8 cellular contexts compared by ENCODE assay signal in genomic region chr1:228415853-228416216, GRCh38. TPM values are rescaled to one million over a fixed set of nuclear protein-coding genes. Genes with fewer than 3 reads are reported as not detected.
DNase-seq lines count a peak whose midpoint lies in the region; ATAC-seq, FAIRE-seq and TF ChIP-seq lines count a peak whose summit lies in the region.

No MANE protein-coding gene starts in this region.

- FAIRE-seq in endothelial cell of umbilical vein (lab: Jason Lieb, UNC), result no peak

- H3K9ac ChIP-seq in NT2/D1 (ENCODE audit: insufficient read length, low read depth), result peak overlapping the region; percentile 88
- H3K9ac ChIP-seq in endothelial cell of umbilical vein (replicated peaks; ENCODE audit: extremely low read depth, insufficient read depth, low read length), result no peak overlapping the region
- peak overlapping the region; percentile 86 for H3K9ac ChIP-seq in neuronal stem cell (ENCODE audit: low read depth, low read length, poor library complexity)

- no peak overlapping the region for H3K4ac ChIP-seq in neuronal stem cell (ENCODE audit: low read length)

- H2BK12ac ChIP-seq in neuronal stem cell (ENCODE audit: low read length), result no peak overlapping the region

- peak overlapping the region; percentile 78 for H4K8ac ChIP-seq in neuronal stem cell (ENCODE audit: low read depth, low read length)

- TF ChIP-seq CTCF in AG10803 (conservative IDR thresholded peaks at IDR 0.05; ENCODE audit: low read length) (no peak), endothelial cell of umbilical vein (IDR thresholded peaks at IDR 0.05; ENCODE audit: extremely low read depth in 1 of 2, insufficient read depth in 1 of 2, low read depth in 1 of 2, low read length in 2 of 2) (no peak)

- H2AFZ ChIP-seq in endothelial cell of umbilical vein (ENCODE audit: low read depth, low read length) (no peak overlapping the region), neuronal stem cell (ENCODE audit: low read length) (no peak overlapping the region)

- DNase-seq in AG10803 (ENCODE audit: low read depth) (no peak), NT2/D1 (ENCODE audit: low read depth, low spot score) (no peak), endothelial cell of umbilical vein (ENCODE audit: low read depth, low spot score) (no peak), neuronal stem cell (ENCODE audit: low spot score) (no peak), left lobe of liver (ENCODE audit: low spot score) (no peak), NCI-H2081 (lab: John Stamatoyannopoulos, UW) (no peak), DMS153 treated with DMSO at 0.1 percent for 48 hours (lab: John Stamatoyannopoulos, UW; ENCODE audit: unreplicated experiment) (no peak)
- no peak for DNase-seq in activated CD4-positive, CD25-positive, alpha-beta regulatory T cell (lab: John Stamatoyannopoulos, UW)

- BruUV-seq in endothelial cell of umbilical vein (replicated peaks; lab: Mats Ljungman, UMichigan), result no TSS peak

- CTCF ChIA-PET in endothelial cell of umbilical vein (lab: Charles Lee), result interaction anchor here (1.0 kb wide), 1 partner anchor 22 kb away, joined by 3 read pairs; no protein-coding TSS in a partner anchor

- no peak overlapping the region for H2AK5ac ChIP-seq in neuronal stem cell (ENCODE audit: low read depth, low read length)

- no peak overlapping the region for H4K91ac ChIP-seq in neuronal stem cell (ENCODE audit: low read depth, low read length, poor library complexity)

- H3K9me1 ChIP-seq in endothelial cell of umbilical vein (replicated peaks; ENCODE audit: control insufficient read depth, extremely low read depth, insufficient read depth, low read length), result no peaks in the 10 kb centered on the region

- H3K36me3 ChIP-seq in NT2/D1 (ENCODE audit: insufficient read depth, insufficient read length, low read length), result peaks cover 22% of the 10 kb centered on the region
- no peaks in the 10 kb centered on the region for H3K36me3 ChIP-seq in endothelial cell of umbilical vein (ENCODE audit: control insufficient read depth in 2 of 2, extremely low read depth in 1 of 2, insufficient read depth in 2 of 2, low read length in 2 of 2)
- peaks cover 10 to 11% of the 10 kb centered on the region in 2 donors for H3K36me3 ChIP-seq in neuronal stem cell (replicated peaks in 1 of 2; ENCODE audit: control insufficient read depth in 2 of 2, insufficient read depth in 2 of 2, low read length in 2 of 2)

- WGBS in neuronal stem cell (ENCODE audit: extremely low coverage in 2 of 2, insufficient read length in 2 of 2, insufficient replicate concordance in 1 of 2), 2 donors, result no CpG with 5 or more reads among the region's 23 CpGs

- intact Hi-C loops in endothelial cell of umbilical vein (cut with micrococcal nuclease), result no loop called here

- no peaks in the 10 kb centered on the region for H3K79me2 ChIP-seq in endothelial cell of umbilical vein (ENCODE audit: control insufficient read depth, insufficient read depth, low read length)

- H3K23ac ChIP-seq in neuronal stem cell (ENCODE audit: low read depth, low read length, poor library complexity), result no peak overlapping the region

- H3K4me2 ChIP-seq in endothelial cell of umbilical vein (ENCODE audit: insufficient read depth, low read length) (no peak overlapping the region), neuronal stem cell (ENCODE audit: insufficient read depth, low read length, poor library complexity, severe bottlenecking) (peak overlapping the region; percentile 92)

- no peak for ATAC-seq in left lobe of liver

- peaks cover 3% of the 10 kb centered on the region for H3K79me1 ChIP-seq in neuronal stem cell (ENCODE audit: low read depth, low read length)

- no peak overlapping the region for H2BK5ac ChIP-seq in neuronal stem cell (ENCODE audit: low read length)

- no peak overlapping the region for H3K27ac ChIP-seq in endothelial cell of umbilical vein (ENCODE audit: insufficient read depth, low read depth, low read length)
- H3K27ac ChIP-seq in neuronal stem cell (replicated peaks; ENCODE audit: low read length), result no peak overlapping the region

- H3K27me3 ChIP-seq in NT2/D1 (ENCODE audit: insufficient read depth, insufficient read length) (peaks cover 54% of the 10 kb centered on the region), endothelial cell of umbilical vein (ENCODE audit: control insufficient read depth in 2 of 2, insufficient read depth in 2 of 2, low read length in 2 of 2) (peaks cover 31 to 34% of the 10 kb centered on the region in 2 experiments), neuronal stem cell (ENCODE audit: control insufficient read depth in 3 of 3, insufficient read depth in 3 of 3, low read depth in 1 of 3, low read length in 3 of 3) (peaks cover 0 to 13% (median 0%) of the 10 kb centered on the region in 3 experiments)

- H3K18ac ChIP-seq in neuronal stem cell (ENCODE audit: low read length), result peak overlapping the region; percentile 44

- H2BK120ac ChIP-seq in neuronal stem cell (ENCODE audit: low read depth, low read length), result no peak overlapping the region

- H3K9me3 ChIP-seq in NT2/D1 (ENCODE audit: insufficient read depth, low read length) (no peaks in the 10 kb centered on the region; the same call in 1 of the 2 replicates), endothelial cell of umbilical vein (replicated peaks; ENCODE audit: control insufficient read depth, insufficient read depth, low read length) (no peaks in the 10 kb centered on the region), neuronal stem cell (replicated peaks in 1 of 2; ENCODE audit: control insufficient read depth in 2 of 2, insufficient read depth in 1 of 2, low read depth in 1 of 2, low read length in 2 of 2) (peaks cover 0 to 3% of the 10 kb centered on the region in 2 donors)

- H3K4me3 ChIP-seq in AG10803 (ENCODE audit: low read length) (peak overlapping the region; percentile 45), NT2/D1 (ENCODE audit: insufficient read length, low read depth) (peak overlapping the region; percentile 55), endothelial cell of umbilical vein (replicated peaks in 1 of 3; ENCODE audit: insufficient read depth in 1 of 3, low read depth in 1 of 3, low read length in 3 of 3) (no peak overlapping the region), neuronal stem cell (ENCODE audit: low read length in 2 of 2) (peak overlapping the region in 1 of 2 donors; percentile 78)

- H4K20me1 ChIP-seq in endothelial cell of umbilical vein (replicated peaks; ENCODE audit: control insufficient read depth, extremely low read depth, insufficient read depth, low read length), result no peaks in the 10 kb centered on the region

- dilution Hi-C loops in endothelial cell of umbilical vein (cut with MboI; ENCODE audit: extremely low pct_ligation_motif_present, low sequenced_read_pairs), result no loop called here

- POLR2A ChIA-PET in endothelial cell of umbilical vein (lab: Charles Lee), result interaction anchor here (1.0 kb wide), 1 partner anchor 42 kb away, joined by 3 read pairs; a partner anchor contains a TSS

- H3K14ac ChIP-seq in neuronal stem cell (ENCODE audit: low read length), result peak overlapping the region; percentile 1

- TF ChIP-seq POLR2A in endothelial cell of umbilical vein (IDR thresholded peaks at IDR 0.05; ENCODE audit: low read depth, low read length), result peak; percentile 32

- H3K4me1 ChIP-seq in NT2/D1 (ENCODE audit: insufficient read depth, insufficient read length) (peaks cover 13% of the 10 kb centered on the region), endothelial cell of umbilical vein (ENCODE audit: control insufficient read depth, extremely low read depth, insufficient read depth, low read length) (no peaks in the 10 kb centered on the region), neuronal stem cell (ENCODE audit: control insufficient read depth in 2 of 2, insufficient read depth in 1 of 2, low read depth in 1 of 2, low read length in 2 of 2) (peaks cover 0 to 11% of the 10 kb centered on the region in 2 donors)

- no peak overlapping the region for H2BK15ac ChIP-seq in neuronal stem cell (ENCODE audit: low read length)

TF ChIP-seq in endothelial cell of umbilical vein, 7 proteins besides CTCF, POLR2A, EP300 and RAD21:
- TF ChIP-seq FOS (IDR thresholded peaks at IDR 0.05; ENCODE audit: borderline replicate concordance, insufficient read depth, low read length), result no peak
- TF ChIP-seq GATA2 (IDR thresholded peaks at IDR 0.05; ENCODE audit: insufficient read depth, insufficient read length, low read depth, low read length), result no peak
- no peak for TF ChIP-seq MAX (IDR thresholded peaks at IDR 0.05; ENCODE audit: insufficient read depth, insufficient read length)
- no peak for TF ChIP-seq EZH2 (IDR thresholded peaks at IDR 0.05; ENCODE audit: borderline replicate concordance, low read depth, low read length, severe bottlenecking)
- TF ChIP-seq JUN (IDR thresholded peaks at IDR 0.05; ENCODE audit: borderline replicate concordance, insufficient read depth, insufficient read length, low read depth), result no peak
- TF ChIP-seq POLR2AphosphoS5 (IDR thresholded peaks at IDR 0.05; ENCODE audit: insufficient read depth, low read depth, low read length), result no peak
- TF ChIP-seq MYC (IDR thresholded peaks at IDR 0.05; ENCODE audit: low read depth, low read length), result no peak

RNA-seq across cellular contexts. Expression of gene TRIM17, which starts 0.8 kb away (rescaled TPM):
- total RNA-seq in endothelial cell of umbilical vein, result not detected in 2 replicates
- not detected in 2 replicates for polyA plus RNA-seq in endothelial cell of umbilical vein
- not detected in 2 replicates for polyA plus RNA-seq in endothelial cell of umbilical vein (2011; cell fraction: cytosol; rRNA removed)
- polyA plus RNA-seq in endothelial cell of umbilical vein (2011; cell fraction: nucleus; rRNA removed), result not detected in 2 replicates
- 0.09 and 0.14 TPM in 2 replicates for polyA plus RNA-seq in endothelial cell of umbilical vein (2012)
- not detected in 2 replicates for polyA minus RNA-seq in endothelial cell of umbilical vein
- not detected for polyA minus RNA-seq in endothelial cell of umbilical vein (2011; cell fraction: cytosol; rRNA and poly(A)+ RNA removed)
- not detected in 2 replicates for polyA minus RNA-seq in endothelial cell of umbilical vein (2011; cell fraction: nucleus; rRNA and poly(A)+ RNA removed)
- 4.1 TPM for polyA plus RNA-seq in neuronal stem cell (2013, experiment 1 of 2)
- 3.7 TPM for polyA plus RNA-seq in neuronal stem cell (2013, experiment 2 of 2)
- not detected for total RNA-seq in left lobe of liver

RNA-seq across cellular contexts. Expression of gene TRIM11, which starts 9.2 kb away (rescaled TPM):
- total RNA-seq in endothelial cell of umbilical vein, result 25.2 and 28.8 TPM in 2 replicates
- 11.5 and 11.7 TPM in 2 replicates for polyA plus RNA-seq in endothelial cell of umbilical vein
- 6.5 and 9.0 TPM in 2 replicates for polyA plus RNA-seq in endothelial cell of umbilical vein (2011; cell fraction: cytosol; rRNA removed)
- polyA plus RNA-seq in endothelial cell of umbilical vein (2011; cell fraction: nucleus; rRNA removed), result 24.3 and 26.2 TPM in 2 replicates
- 9.5 and 10.3 TPM in 2 replicates for polyA plus RNA-seq in endothelial cell of umbilical vein (2012)
- 13.9 and 14.6 TPM in 2 replicates for polyA minus RNA-seq in endothelial cell of umbilical vein
- polyA minus RNA-seq in endothelial cell of umbilical vein (2011; cell fraction: cytosol; rRNA and poly(A)+ RNA removed), result 12.6 TPM
- polyA minus RNA-seq in endothelial cell of umbilical vein (2011; cell fraction: nucleus; rRNA and poly(A)+ RNA removed), result 14.3 and 17.3 TPM in 2 replicates
- 13.5 TPM for polyA plus RNA-seq in neuronal stem cell (2013, experiment 1 of 2)
- 13.3 TPM for polyA plus RNA-seq in neuronal stem cell (2013, experiment 2 of 2)
- total RNA-seq in left lobe of liver, result 7.3 TPM

Comparison
In these comparisons a context has a peak if more than half of its experiments do, and no peak if none do; other contexts are left out.
1. H3K4me3 ChIP-seq: peak in AG10803 (single experiment) and NT2/D1 (single experiment); none in endothelial cell of umbilical vein (0 of 3).